In the genomic region with DNA sequence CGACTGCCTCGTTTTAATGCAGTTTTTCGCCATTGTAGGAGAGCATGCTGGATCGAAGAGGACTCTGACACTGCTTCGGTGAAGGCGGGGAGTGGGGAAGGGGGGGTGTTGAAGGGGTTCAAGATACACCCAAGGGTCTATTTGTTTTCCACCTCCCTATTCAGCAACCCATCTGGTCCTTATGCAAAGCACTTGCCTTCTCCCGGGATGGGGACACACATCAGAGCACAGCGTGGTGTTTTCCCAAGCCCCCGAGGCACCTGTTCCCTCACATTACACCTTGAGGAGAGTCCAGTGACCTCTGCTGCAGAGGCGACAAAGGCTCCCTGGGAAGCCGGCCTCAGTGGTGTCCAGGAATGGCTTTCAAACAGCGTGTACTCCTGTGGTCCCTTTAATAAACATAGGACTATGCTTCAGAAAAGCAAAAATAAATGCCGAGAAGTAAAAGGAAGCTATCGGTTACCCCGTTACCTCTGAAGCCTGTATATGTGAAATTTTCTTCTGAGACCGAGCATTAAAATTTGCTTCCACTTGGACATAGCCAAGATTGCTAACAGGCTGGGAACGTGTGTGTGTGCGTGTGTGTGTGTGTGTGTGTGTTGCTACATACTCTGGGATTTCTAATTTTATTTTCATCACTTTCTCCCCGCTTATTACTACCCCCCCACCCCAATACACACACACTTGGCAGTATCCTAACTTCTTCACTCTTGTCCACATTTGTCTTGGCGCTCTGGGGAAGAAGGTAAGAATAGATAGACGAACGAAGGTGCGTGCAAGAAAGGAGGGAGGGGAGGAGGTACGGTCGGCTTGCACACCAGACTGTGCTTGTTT, we compare ENCODE assay signal across 8 cellular contexts. TPM values are rescaled to one million over a fixed set of nuclear protein-coding genes. Genes with fewer than 3 reads are reported as not detected.
DNase-seq lines count a peak whose midpoint lies in the region; ATAC-seq and TF ChIP-seq lines count a peak whose summit lies in the region.

No MANE protein-coding gene starts in this region.

- no peaks in the 10 kb centered on the region for H3K36me3 Mint-ChIP-seq in activated naive CD8-positive, alpha-beta T cell treated with anti-CD3 and anti-CD28 coated beads, Interleukin-2, amount 50 U/mL, for 24 hours (ENCODE audit: low read depth)

- DNase-seq in DMS53 treated with DMSO at 0.1 percent for 48 hours (lab: John Stamatoyannopoulos, UW; ENCODE audit: unreplicated experiment) (peak; percentile 51), HL-60 (ENCODE audit: low read depth in 1 of 2, low spot score in 1 of 2) (no peak), hippocampal formation (lab: John Stamatoyannopoulos, UW) (peak; percentile 46 to 49), NCI-H2196 treated with DMSO at 0.1 percent for 48 hours (lab: John Stamatoyannopoulos, UW; ENCODE audit: unreplicated experiment) (no peak)
- DNase-seq in activated naive CD8-positive, alpha-beta T cell treated with anti-CD3 and anti-CD28 coated beads, Interleukin-2, amount 50 U/mL, for 24 hours, result peak; percentile 15

- ATAC-seq in activated naive CD8-positive, alpha-beta T cell treated with anti-CD3 and anti-CD28 coated beads, Interleukin-2, amount 50 U/mL, for 24 hours, result peak; percentile 31
- no peak for ATAC-seq in GM18520 (IDR thresholded peaks at IDR 0.05; ENCODE audit: unreplicated experiment)
- ATAC-seq in HG02763 (IDR thresholded peaks at IDR 0.05; ENCODE audit: unreplicated experiment), result no peak

- H3K27me3 Mint-ChIP-seq in activated naive CD8-positive, alpha-beta T cell treated with anti-CD3 and anti-CD28 coated beads, Interleukin-2, amount 50 U/mL, for 24 hours, result no peaks in the 10 kb centered on the region

- H3K9me3 ChIP-seq in skeletal muscle tissue (ENCODE audit: control insufficient read depth in 3 of 3, low read length in 3 of 3), result no peaks in the 10 kb centered on the region

- H3K9ac ChIP-seq in skeletal muscle tissue (ENCODE audit: low read depth in 1 of 3, low read length in 3 of 3), result peak overlapping the region; percentile 74 to 86 (median 77)

- H3K4me3 Mint-ChIP-seq in activated naive CD8-positive, alpha-beta T cell treated with anti-CD3 and anti-CD28 coated beads, Interleukin-2, amount 50 U/mL, for 24 hours, result peak overlapping the region; percentile 76

- H3K27ac ChIP-seq in HL-60 (replicated peaks) (no peak overlapping the region; the same call in 1 of the 2 replicates), skeletal muscle tissue (ENCODE audit: low read depth, low read length) (peak overlapping the region; percentile 75)

- H3K4me1 Mint-ChIP-seq in activated naive CD8-positive, alpha-beta T cell treated with anti-CD3 and anti-CD28 coated beads, Interleukin-2, amount 50 U/mL, for 24 hours, result peaks cover 24% of the 10 kb centered on the region

- no peaks in the 10 kb centered on the region for H3K36me3 ChIP-seq in skeletal muscle tissue (ENCODE audit: control insufficient read depth in 3 of 3, insufficient read depth in 3 of 3, low read length in 3 of 3)

- no peaks in the 10 kb centered on the region for H3K9me3 Mint-ChIP-seq in activated naive CD8-positive, alpha-beta T cell treated with anti-CD3 and anti-CD28 coated beads, Interleukin-2, amount 50 U/mL, for 24 hours

- H3K27me3 ChIP-seq in HL-60 (ENCODE audit: insufficient read depth, poor library complexity, severe bottlenecking) (no peaks in the 10 kb centered on the region), skeletal muscle tissue (ENCODE audit: control insufficient read depth in 3 of 3, insufficient read depth in 3 of 3, low read length in 3 of 3) (no peaks in the 10 kb centered on the region)

- peak overlapping the region; percentile 27 for H3K27ac Mint-ChIP-seq in activated naive CD8-positive, alpha-beta T cell treated with anti-CD3 and anti-CD28 coated beads, Interleukin-2, amount 50 U/mL, for 24 hours

- peaks cover 8 to 19% (median 18%) of the 10 kb centered on the region in 3 donors for H3K4me1 ChIP-seq in skeletal muscle tissue (ENCODE audit: control insufficient read depth in 3 of 3, insufficient read depth in 3 of 3, low read length in 3 of 3)

- no peak for TF ChIP-seq CTCF in HL-60 (IDR thresholded peaks at IDR 0.05; ENCODE audit: insufficient read depth, low read length)

- H3K4me3 ChIP-seq in HL-60 (replicated peaks; ENCODE audit: insufficient read depth, low read length) (peak overlapping the region; percentile 85), skeletal muscle tissue (ENCODE audit: low read length in 3 of 3) (peak overlapping the region; percentile 82 to 84 (median 82))

RNA-seq across cellular contexts. Expression of a gene that starts 53.2 kb away (rescaled TPM):
- total RNA-seq in skeletal muscle tissue, result not detected

Comparison
In these comparisons a context has a peak if more than half of its experiments do, and no peak if none do; other contexts are left out.
1. DNase-seq: peak in DMS53 treated with DMSO at 0.1 percent for 48 hours (single experiment), activated naive CD8-positive, alpha-beta T cell treated with anti-CD3 and anti-CD28 coated beads, Interleukin-2, amount 50 U/mL, for 24 hours (single experiment) and hippocampal formation (2 of 2); none in HL-60 (0 of 2) and NCI-H2196 treated with DMSO at 0.1 percent for 48 hours (single experiment).